9 cellular contexts compared by ENCODE assay signal in genomic region chr10:988667-989545, GRCh38. TPM values are rescaled to one million over a fixed set of nuclear protein-coding genes. Genes with fewer than 3 reads are reported as not detected.
DNase-seq lines count a peak whose midpoint lies in the region; ATAC-seq, FAIRE-seq and TF ChIP-seq lines count a peak whose summit lies in the region.
"Had no signal": no experiment of that assay in that cellular context is flagged by ENCODE, and none has a peak within 500 bp of the region (broad histone marks: within the 10 kb centered on the region; RNA-seq: fewer than 3 reads in every experiment).

No MANE protein-coding gene starts in this region.

- H3K4me3 ChIP-seq in HEK293 (ENCODE audit: low read depth, low read length) = peak overlapping the region; percentile 74

- ATAC-seq in WTC11 (no peak), foreskin keratinocyte (no peak), GM18517 (IDR thresholded peaks at IDR 0.05; ENCODE audit: unreplicated experiment) (no peak)

- no peaks in the 10 kb centered on the region for H3K27me3 Mint-ChIP-seq in WTC11 (ENCODE audit: low read depth)

- CTCF ChIA-PET in HEK293 (lab: Yijun Ruan, JAX) = interaction anchor here (0.5 to 0.7 kb wide), 4 partner anchors 56 to 384 kb away, joined by 3 to 5 read pairs (median 3); no protein-coding TSS in a partner anchor
- CTCF ChIA-PET in WTC11 (lab: Charles Lee) = interaction anchor here (1.0 to 1.4 kb wide), 3 partner anchors 61 to 573 kb away, joined by 3 to 4 read pairs (median 3); no protein-coding TSS in a partner anchor

- peak; percentile 47 for DNase-seq in D721Med (ENCODE audit: insufficient read length, low spot score)
- no peak for DNase-seq in WTC11 (ENCODE audit: low spot score)
- peak in 1 of 2 donors; percentile 17 for DNase-seq in foreskin keratinocyte
- DNase-seq in renal cortical epithelial cell (ENCODE audit: low read depth) = peak; percentile 41
- DNase-seq in COLO829 (ENCODE audit: low spot score) = no peak
- no peak for DNase-seq in H4 (ENCODE audit: low spot score)

- peaks cover 32% of the 10 kb centered on the region for H3K36me3 Mint-ChIP-seq in WTC11

- POLR2A ChIA-PET in HEK293 (lab: Yijun Ruan, JAX) = interaction anchor here (0.6 to 1.3 kb wide), 5 partner anchors 8 to 637 kb away, joined by 3 to 6 read pairs (median 3); partner anchors contain the start of gene IDI1
- POLR2A ChIA-PET in WTC11 (lab: Charles Lee) = interaction anchor here (1.1 kb wide), 1 partner anchor 20 kb away, joined by 4 read pairs; no protein-coding TSS in a partner anchor

- H3K4me1 Mint-ChIP-seq in WTC11 = peaks cover 26% of the 10 kb centered on the region

- H3K4me3 Mint-ChIP-seq in WTC11 = peak overlapping the region; percentile 95

- FAIRE-seq in D721Med (lab: Jason Lieb, UNC) = no peak
- FAIRE-seq: TTC549 had no signal

- H3K4me1 ChIP-seq in HEK293 (ENCODE audit: control insufficient read depth, insufficient read depth, low read length) (peaks cover 2% of the 10 kb centered on the region; the same call in 1 of the 2 replicates), foreskin keratinocyte (peaks cover 15% of the 10 kb centered on the region)

- no peaks in the 10 kb centered on the region for H3K9me3 Mint-ChIP-seq in WTC11

- peak overlapping the region; percentile 98 for H3K27ac Mint-ChIP-seq in WTC11

- no peaks in the 10 kb centered on the region for H3K27me3 ChIP-seq in foreskin keratinocyte

- H3K36me3 ChIP-seq in HEK293 (ENCODE audit: control insufficient read depth in 2 of 2, insufficient read depth in 1 of 2, low read length in 2 of 2) = peaks cover 18 to 32% of the 10 kb centered on the region in 2 experiments

- no peaks in the 10 kb centered on the region for H3K9me3 ChIP-seq in HEK293 (ENCODE audit: control insufficient read depth, insufficient read depth, low read depth, low read length)

- no peak for TF ChIP-seq CTCF in D721Med (IDR thresholded peaks at IDR 0.05; ENCODE audit: insufficient read depth, missing control alignments)
- TF ChIP-seq CTCF in HEK293 (tag by site-specific recombination; IDR thresholded peaks at IDR 0.05) = no peak
- TF ChIP-seq CTCF in WTC11 (IDR thresholded peaks at IDR 0.05) = no peak
- no peak for TF ChIP-seq CTCF in foreskin keratinocyte (conservative IDR thresholded peaks at IDR 0.05)

- H3K27ac ChIP-seq in HEK293 (ENCODE audit: extremely low read depth, low read depth, low read length) (peak overlapping the region; percentile 78; the same call in 1 of the 2 replicates), foreskin keratinocyte (peak overlapping the region; percentile 71)

TF ChIP-seq in HEK293, 187 proteins besides CTCF, POLR2A, EP300 and RAD21 (continues in another document):
- 0 out of 2 replicates have a peak, but pooled peaks have one; percentile 7 for TF ChIP-seq SP7 (tag by site-specific recombination; IDR thresholded peaks at IDR 0.05)
- no peak for TF ChIP-seq ZBTB7A (tag by site-specific recombination; IDR thresholded peaks at IDR 0.05; ENCODE audit: low read depth)
- TF ChIP-seq ZNF560 (tag by site-specific recombination; IDR thresholded peaks at IDR 0.05; ENCODE audit: borderline replicate concordance) = no peak
- no peak for TF ChIP-seq ZNF174 (tag by site-specific recombination; IDR thresholded peaks at IDR 0.05)
- TF ChIP-seq SP2 (tag by site-specific recombination; IDR thresholded peaks at IDR 0.05) = no peak
- TF ChIP-seq, protein P1, sequence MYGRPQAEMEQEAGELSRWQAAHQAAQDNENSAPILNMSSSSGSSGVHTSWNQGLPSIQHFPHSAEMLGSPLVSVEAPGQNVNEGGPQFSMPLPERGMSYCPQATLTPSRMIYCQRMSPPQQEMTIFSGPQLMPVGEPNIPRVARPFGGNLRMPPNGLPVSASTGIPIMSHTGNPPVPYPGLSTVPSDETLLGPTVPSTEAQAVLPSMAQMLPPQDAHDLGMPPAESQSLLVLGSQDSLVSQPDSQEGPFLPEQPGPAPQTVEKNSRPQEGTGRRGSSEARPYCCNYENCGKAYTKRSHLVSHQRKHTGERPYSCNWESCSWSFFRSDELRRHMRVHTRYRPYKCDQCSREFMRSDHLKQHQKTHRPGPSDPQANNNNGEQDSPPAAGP (tag by site-specific recombination; IDR thresholded peaks at IDR 0.05) = no peak
- no peak for TF ChIP-seq ZNF37A (tag by site-specific recombination; IDR thresholded peaks at IDR 0.05)
- TF ChIP-seq ZNF707 (tag by site-specific recombination; IDR thresholded peaks at IDR 0.05) = no peak
- no peak for TF ChIP-seq MZF1 (tag by site-specific recombination; IDR thresholded peaks at IDR 0.05; ENCODE audit: borderline replicate concordance)
- TF ChIP-seq INSM2 (tag by site-specific recombination; IDR thresholded peaks at IDR 0.05) = no peak
- TF ChIP-seq GLIS1 (tag by site-specific recombination; IDR thresholded peaks at IDR 0.05) = no peak

TF ChIP-seq in WTC11, 78 proteins besides CTCF, POLR2A, EP300 and RAD21 (continues in another document):
- TF ChIP-seq, protein P2, sequence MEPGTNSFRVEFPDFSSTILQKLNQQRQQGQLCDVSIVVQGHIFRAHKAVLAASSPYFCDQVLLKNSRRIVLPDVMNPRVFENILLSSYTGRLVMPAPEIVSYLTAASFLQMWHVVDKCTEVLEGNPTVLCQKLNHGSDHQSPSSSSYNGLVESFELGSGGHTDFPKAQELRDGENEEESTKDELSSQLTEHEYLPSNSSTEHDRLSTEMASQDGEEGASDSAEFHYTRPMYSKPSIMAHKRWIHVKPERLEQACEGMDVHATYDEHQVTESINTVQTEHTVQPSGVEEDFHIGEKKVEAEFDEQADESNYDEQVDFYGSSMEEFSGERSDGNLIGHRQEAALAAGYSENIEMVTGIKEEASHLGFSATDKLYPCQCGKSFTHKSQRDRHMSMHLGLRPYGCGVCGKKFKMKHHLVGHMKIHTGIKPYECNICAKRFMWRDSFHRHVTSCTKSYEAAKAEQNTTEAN (CRISPR knock-in tag; IDR thresholded peaks at IDR 0.05) = 0 out of 2 replicates have a peak, but pooled peaks have one; percentile 24
- TF ChIP-seq ZNF416 (CRISPR knock-in tag; IDR thresholded peaks at IDR 0.05) (0 out of 2 replicates have a peak, but pooled peaks have one; percentile 5), IRF1 (CRISPR knock-in tag; IDR thresholded peaks at IDR 0.05) (no peak), JUN (CRISPR knock-in tag; IDR thresholded peaks at IDR 0.05) (0 out of 2 replicates have a peak, but pooled peaks have one; percentile 51), PRRX2 (CRISPR knock-in tag; IDR thresholded peaks at IDR 0.05) (no peak), E2F1 (CRISPR knock-in tag; IDR thresholded peaks at IDR 0.05) (no peak), ATF6 (CRISPR knock-in tag; IDR thresholded peaks at IDR 0.05) (no peak), SMAD3 (CRISPR knock-in tag; IDR thresholded peaks at IDR 0.05; ENCODE audit: borderline replicate concordance) (no peak)
- TF ChIP-seq, protein P3, sequence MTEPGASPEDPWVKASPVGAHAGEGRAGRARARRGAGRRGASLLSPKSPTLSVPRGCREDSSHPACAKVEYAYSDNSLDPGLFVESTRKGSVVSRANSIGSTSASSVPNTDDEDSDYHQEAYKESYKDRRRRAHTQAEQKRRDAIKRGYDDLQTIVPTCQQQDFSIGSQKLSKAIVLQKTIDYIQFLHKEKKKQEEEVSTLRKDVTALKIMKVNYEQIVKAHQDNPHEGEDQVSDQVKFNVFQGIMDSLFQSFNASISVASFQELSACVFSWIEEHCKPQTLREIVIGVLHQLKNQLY (CRISPR knock-in tag; IDR thresholded peaks at IDR 0.05) = no peak

RNA-seq across cellular contexts. Expression of gene GTPBP4, which starts 0.7 kb away (rescaled TPM):
- total RNA-seq in WTC11 (2021) (79.5 to 97.4 TPM (median 81.6 TPM) in 3 replicates), foreskin keratinocyte (66.9 and 69.1 TPM in 2 replicates), renal cortical epithelial cell (50.0 and 66.5 TPM in 2 replicates)
- 55.0 and 58.6 TPM in 2 replicates for polyA plus RNA-seq in foreskin keratinocyte
- 28.8 and 29.1 TPM in 2 replicates for total RNA-seq in H4 (2014; rRNA removed; shearing (Covaris generic))

RNA-seq across cellular contexts. Expression of gene IDI2, which starts 36.8 kb away (rescaled TPM):
- total RNA-seq in WTC11 (2021) (not detected in 3 replicates), foreskin keratinocyte (not detected in 2 replicates), renal cortical epithelial cell (not detected in 2 replicates)
- polyA plus RNA-seq in foreskin keratinocyte = not detected in 2 replicates
- not detected in 2 replicates for total RNA-seq in H4 (2014; rRNA removed; shearing (Covaris generic))

RNA-seq across cellular contexts. Expression of gene LARP4B, which starts 57.4 kb away (rescaled TPM):
- total RNA-seq in WTC11 (2021) (83.0 to 91.5 TPM (median 87.1 TPM) in 3 replicates), foreskin keratinocyte (44.3 and 46.9 TPM in 2 replicates), renal cortical epithelial cell (29.9 and 45.1 TPM in 2 replicates)
- 12.6 and 14.5 TPM in 2 replicates for polyA plus RNA-seq in foreskin keratinocyte
- total RNA-seq in H4 (2014; rRNA removed; shearing (Covaris generic)) = 9.7 and 13.6 TPM in 2 replicates

Comparison
In these comparisons a context has a peak if more than half of its experiments do, and no peak if none do; other contexts are left out.
1. DNase-seq: peak in D721Med (single experiment) and renal cortical epithelial cell (single experiment); none in WTC11 (single experiment), COLO829 (single experiment) and H4 (single experiment).